Comparison of ENCODE assay signal across 1 cellular context in genomic region chr9:114096041-114096511, GRCh38.
A peak's percentile ranks its signal among the peaks of the same experiment; 100 is the strongest.
TF ChIP-seq lines count a peak whose summit lies in the region.

No MANE protein-coding gene starts in this region.

TF ChIP-seq in HepG2, 621 proteins besides CTCF, POLR2A, EP300 and RAD21:
- peak; percentile 22; the same call in 1 of the 2 replicates for TF ChIP-seq SMC3 (IDR thresholded peaks at IDR 0.05; ENCODE audit: low read length)
- TF ChIP-seq, protein P1, sequence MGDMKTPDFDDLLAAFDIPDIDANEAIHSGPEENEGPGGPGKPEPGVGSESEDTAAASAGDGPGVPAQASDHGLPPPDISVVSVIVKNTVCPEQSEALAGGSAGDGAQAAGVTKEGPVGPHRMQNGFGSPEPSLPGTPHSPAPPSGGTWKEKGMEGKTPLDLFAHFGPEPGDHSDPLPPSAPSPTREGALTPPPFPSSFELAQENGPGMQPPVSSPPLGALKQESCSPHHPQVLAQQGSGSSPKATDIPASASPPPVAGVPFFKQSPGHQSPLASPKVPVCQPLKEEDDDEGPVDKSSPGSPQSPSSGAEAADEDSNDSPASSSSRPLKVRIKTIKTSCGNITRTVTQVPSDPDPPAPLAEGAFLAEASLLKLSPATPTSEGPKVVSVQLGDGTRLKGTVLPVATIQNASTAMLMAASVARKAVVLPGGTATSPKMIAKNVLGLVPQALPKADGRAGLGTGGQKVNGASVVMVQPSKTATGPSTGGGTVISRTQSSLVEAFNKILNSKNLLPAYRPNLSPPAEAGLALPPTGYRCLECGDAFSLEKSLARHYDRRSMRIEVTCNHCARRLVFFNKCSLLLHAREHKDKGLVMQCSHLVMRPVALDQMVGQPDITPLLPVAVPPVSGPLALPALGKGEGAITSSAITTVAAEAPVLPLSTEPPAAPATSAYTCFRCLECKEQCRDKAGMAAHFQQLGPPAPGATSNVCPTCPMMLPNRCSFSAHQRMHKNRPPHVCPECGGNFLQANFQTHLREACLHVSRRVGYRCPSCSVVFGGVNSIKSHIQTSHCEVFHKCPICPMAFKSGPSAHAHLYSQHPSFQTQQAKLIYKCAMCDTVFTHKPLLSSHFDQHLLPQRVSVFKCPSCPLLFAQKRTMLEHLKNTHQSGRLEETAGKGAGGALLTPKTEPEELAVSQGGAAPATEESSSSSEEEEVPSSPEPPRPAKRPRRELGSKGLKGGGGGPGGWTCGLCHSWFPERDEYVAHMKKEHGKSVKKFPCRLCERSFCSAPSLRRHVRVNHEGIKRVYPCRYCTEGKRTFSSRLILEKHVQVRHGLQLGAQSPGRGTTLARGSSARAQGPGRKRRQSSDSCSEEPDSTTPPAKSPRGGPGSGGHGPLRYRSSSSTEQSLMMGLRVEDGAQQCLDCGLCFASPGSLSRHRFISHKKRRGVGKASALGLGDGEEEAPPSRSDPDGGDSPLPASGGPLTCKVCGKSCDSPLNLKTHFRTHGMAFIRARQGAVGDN (CRISPR knock-in tag; IDR thresholded peaks at IDR 0.05), result peak; percentile 22; the same call in 1 of the 2 replicates
- TF ChIP-seq STAG1 (CRISPR knock-in tag; IDR thresholded peaks at IDR 0.05), result peak; percentile 66
- peak; percentile 73 for TF ChIP-seq XRCC5 (optimal IDR thresholded peaks at IDR 0.05; ENCODE audit: low read length)
- no peak for TF ChIP-seq BORCS8-MEF2B (CRISPR knock-in tag; IDR thresholded peaks at IDR 0.05)
